10 cellular contexts compared by ENCODE assay signal in genomic region chr3:50255251-50255615, GRCh38. TPM values are rescaled to one million over a fixed set of nuclear protein-coding genes. Genes with fewer than 3 reads are reported as not detected.
DNase-seq lines count a peak whose midpoint lies in the region; ATAC-seq and TF ChIP-seq lines count a peak whose summit lies in the region.
"Had no signal": no experiment of that assay in that cellular context is flagged by ENCODE, and none has a peak within 500 bp of the region (broad histone marks: within the 10 kb centered on the region; RNA-seq: fewer than 3 reads in every experiment).

No MANE protein-coding gene starts in this region.

- no peaks in the 10 kb centered on the region for H3K9me3 Mint-ChIP-seq in stimulated activated naive B cell treated with anti-CD40 and anti-IgM and Interleukin-4, amounts not matched to agents 10 μg/mL and 1 μg/mL and 100 μg/mL, for 72 hours
- H3K9me3 Mint-ChIP-seq: naive B cell had no signal

- no peaks in the 10 kb centered on the region for H3K27me3 Mint-ChIP-seq in stimulated activated naive B cell treated with anti-CD40 and anti-IgM and Interleukin-4, amounts not matched to agents 10 μg/mL and 1 μg/mL and 100 μg/mL, for 72 hours
- H3K27me3 Mint-ChIP-seq: naive B cell had no signal

- ATAC-seq in foreskin keratinocyte (no peak), GM18873 (IDR thresholded peaks at IDR 0.05; ENCODE audit: low FRiP score, unreplicated experiment) (no peak), GM21528 (IDR thresholded peaks at IDR 0.05; ENCODE audit: low FRiP score, unreplicated experiment) (no peak)
- no peak for ATAC-seq in stimulated activated naive B cell treated with anti-CD40 and anti-IgM and Interleukin-4, amounts not matched to agents 10 μg/mL and 1 μg/mL and 100 μg/mL, for 72 hours (replicated peaks)

- H3K36me3 Mint-ChIP-seq in stimulated activated naive B cell treated with anti-CD40 and anti-IgM and Interleukin-4, amounts not matched to agents 10 μg/mL and 1 μg/mL and 100 μg/mL, for 72 hours: peaks cover 41 to 56% of the 10 kb centered on the region in 2 donors
- H3K36me3 Mint-ChIP-seq: naive B cell had no signal

- peaks cover 22 to 49% of the 10 kb centered on the region in 2 donors for H3K4me1 Mint-ChIP-seq in stimulated activated naive B cell treated with anti-CD40 and anti-IgM and Interleukin-4, amounts not matched to agents 10 μg/mL and 1 μg/mL and 100 μg/mL, for 72 hours

- H3K27ac ChIP-seq in foreskin keratinocyte: peak overlapping the region; percentile 91

- no peaks in the 10 kb centered on the region for H3K9me3 ChIP-seq in adipocyte (ENCODE audit: control insufficient read depth, low read length)

- H3K27ac Mint-ChIP-seq in stimulated activated naive B cell treated with anti-CD40 and anti-IgM and Interleukin-4, amounts not matched to agents 10 μg/mL and 1 μg/mL and 100 μg/mL, for 72 hours: peak overlapping the region; percentile 81
- H3K27ac Mint-ChIP-seq: naive B cell had no signal

- peaks cover 64% of the 10 kb centered on the region for H3K36me3 ChIP-seq in adipocyte (ENCODE audit: control insufficient read depth, insufficient read depth, low read length, severe bottlenecking)

- in situ Hi-C loops in G401 (cut with HindIII; ENCODE audit: low sequenced_read_pairs): no loop called here

- peaks cover 20% of the 10 kb centered on the region for H3K4me1 ChIP-seq in adipocyte (ENCODE audit: control insufficient read depth, insufficient read depth, low read length)
- peaks cover 11% of the 10 kb centered on the region for H3K4me1 ChIP-seq in foreskin keratinocyte

- DNase-seq in G401 (ENCODE audit: low spot score) (peak; percentile 30), adipocyte (ENCODE audit: low read depth) (no peak), foreskin keratinocyte (peak in 1 of 2 donors; percentile 61), NCI-H1694 treated with DMSO at 0.1 percent for 48 hours (lab: John Stamatoyannopoulos, UW) (no peak), DMS53 treated with DMSO at 0.1 percent for 48 hours (lab: John Stamatoyannopoulos, UW; ENCODE audit: unreplicated experiment) (no peak)
- no peak for DNase-seq in stimulated activated naive B cell treated with anti-CD40 and anti-IgM and Interleukin-4, amounts not matched to agents 10 μg/mL and 1 μg/mL and 100 μg/mL, for 72 hours
- DNase-seq: naive B cell, NCI-H446 had no signal

- TF ChIP-seq CTCF in foreskin keratinocyte (conservative IDR thresholded peaks at IDR 0.05): no peak

- H3K27me3 ChIP-seq in adipocyte (replicated peaks; ENCODE audit: control insufficient read depth, insufficient read depth, low read length) (no peaks in the 10 kb centered on the region), foreskin keratinocyte (no peaks in the 10 kb centered on the region)

- no peak overlapping the region for H3K4me3 ChIP-seq in adipocyte (ENCODE audit: low read length)

- H3K9ac ChIP-seq in adipocyte (ENCODE audit: low read length): peak overlapping the region; percentile 44

- no peak overlapping the region for H3K4me3 Mint-ChIP-seq in stimulated activated naive B cell treated with anti-CD40 and anti-IgM and Interleukin-4, amounts not matched to agents 10 μg/mL and 1 μg/mL and 100 μg/mL, for 72 hours

RNA-seq across cellular contexts. Expression of gene SEMA3B, which starts 13.7 kb away (rescaled TPM):
- 68.1 and 81.8 TPM in 2 replicates for total RNA-seq in G401 (2014; rRNA removed; shearing (Covaris generic))
- 1.1 and 2.0 TPM in 2 replicates for total RNA-seq in foreskin keratinocyte
- polyA plus RNA-seq in foreskin keratinocyte: 1.3 and 2.3 TPM in 2 replicates

RNA-seq across cellular contexts. Expression of gene GNAI2, which starts 19.2 kb away (rescaled TPM):
- 67.4 and 104 TPM in 2 replicates for total RNA-seq in G401 (2014; rRNA removed; shearing (Covaris generic))
- 242 and 258 TPM in 2 replicates for total RNA-seq in foreskin keratinocyte
- polyA plus RNA-seq in foreskin keratinocyte: 243 and 258 TPM in 2 replicates

RNA-seq across cellular contexts. Expression of gene LSMEM2, which starts 23.7 kb away (rescaled TPM):
- total RNA-seq in G401 (2014; rRNA removed; shearing (Covaris generic)): 1.6 TPM in 1 of 2 replicates, not detected in the other
- not detected in 2 replicates for total RNA-seq in foreskin keratinocyte
- 0.04 TPM in 1 of 2 replicates, not detected in the other for polyA plus RNA-seq in foreskin keratinocyte

RNA-seq across cellular contexts. Expression of gene IFRD2, which starts 37.0 kb away (rescaled TPM):
- 88.7 and 97.4 TPM in 2 replicates for total RNA-seq in G401 (2014; rRNA removed; shearing (Covaris generic))
- total RNA-seq in foreskin keratinocyte: 140 and 166 TPM in 2 replicates
- polyA plus RNA-seq in foreskin keratinocyte: 137 and 158 TPM in 2 replicates

RNA-seq across cellular contexts. Expression of gene HYAL3, which starts 44.0 kb away (rescaled TPM):
- total RNA-seq in G401 (2014; rRNA removed; shearing (Covaris generic)): 7.9 and 10.0 TPM in 2 replicates
- total RNA-seq in foreskin keratinocyte: 8.3 and 8.4 TPM in 2 replicates
- 11.4 and 12.4 TPM in 2 replicates for polyA plus RNA-seq in foreskin keratinocyte

Comparison
In these comparisons a context has a peak if more than half of its experiments do, and no peak if none do; other contexts are left out.
1. RNA of gene SEMA3B, which starts 13.7 kb away (total RNA-seq): 68.1 to 81.8 TPM in G401; 1.1 to 2.0 TPM in foreskin keratinocyte; every median in the first group is over 10 times any median in the second.